In the genomic region with DNA sequence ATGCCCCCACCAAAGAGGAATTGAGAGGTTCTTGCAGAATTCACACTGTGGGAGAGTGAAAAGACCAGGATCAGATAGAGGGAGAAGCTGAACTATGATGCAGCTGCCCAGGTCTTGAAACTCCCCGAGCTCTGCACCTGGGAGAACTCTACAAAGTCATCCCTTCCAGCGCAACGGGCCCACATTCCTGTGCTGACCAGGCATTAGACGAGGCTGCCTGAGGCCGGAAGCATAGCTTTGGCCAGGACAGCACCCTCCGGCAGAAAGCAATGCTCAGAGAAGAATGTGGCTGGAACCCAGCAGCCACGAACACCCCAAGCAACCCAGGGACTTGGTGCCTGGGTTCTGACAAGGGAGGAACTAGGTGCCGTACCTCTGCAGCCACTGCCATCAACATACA, we compare ENCODE assay signal across 24 cellular contexts.
"Had no signal": no experiment of that assay in that cellular context is flagged by ENCODE, and none has a peak within 500 bp of the region (broad histone marks: within the 10 kb centered on the region; RNA-seq: fewer than 3 reads in every experiment).

No MANE protein-coding gene starts in this region.

- H3K9me3 Mint-ChIP-seq: natural killer cell, nephron progenitor cell, neural progenitor cell had no signal

- H3K36me3 ChIP-seq: left ventricle myocardium inferior, neural progenitor cell, neutrophil, right lobe of liver, tibial nerve, upper lobe of left lung, vagina had no signal

- H3K9ac ChIP-seq: neural progenitor cell, parathyroid adenoma had no signal

- H3K4me1 Mint-ChIP-seq: immature natural killer cell; memory B cell; natural killer cell; nephron progenitor cell; neural progenitor cell; stimulated activated memory B cell treated with anti-CD40 and anti-IgM and Interleukin-4, amounts not matched to agents 10 μg/mL and 1 μg/mL and 100 μg/mL, for 72 hours; stimulated activated naive CD8-positive, alpha-beta T cell treated with anti-CD3 and anti-CD28 coated beads, Interleukin-15, amount 100 ng/mL, for 72 hours had no signal

- ATAC-seq: natural killer cell; psoas muscle; right lobe of liver; stimulated activated memory B cell treated with anti-CD40 and anti-IgM and Interleukin-4, amounts not matched to agents 10 μg/mL and 1 μg/mL and 100 μg/mL, for 72 hours; stimulated activated naive CD8-positive, alpha-beta T cell treated with anti-CD3 and anti-CD28 coated beads, Interleukin-15, amount 100 ng/mL, for 72 hours had no signal

- H3K79me2 ChIP-seq: parathyroid adenoma had no signal

- H3K4me1 ChIP-seq: left ventricle myocardium inferior, neural progenitor cell, parathyroid adenoma, psoas muscle, right lobe of liver, tibial nerve, upper lobe of left lung, vagina had no signal

- H3K27me3 Mint-ChIP-seq: stimulated activated memory B cell treated with anti-CD40 and anti-IgM and Interleukin-4, amounts not matched to agents 10 μg/mL and 1 μg/mL and 100 μg/mL, for 72 hours; stimulated activated naive CD8-positive, alpha-beta T cell treated with anti-CD3 and anti-CD28 coated beads, Interleukin-15, amount 100 ng/mL, for 72 hours had no signal

- H3K4me3 Mint-ChIP-seq: immature natural killer cell; memory B cell; natural killer cell; nephron progenitor cell; neural progenitor cell; stimulated activated memory B cell treated with anti-CD40 and anti-IgM and Interleukin-4, amounts not matched to agents 10 μg/mL and 1 μg/mL and 100 μg/mL, for 72 hours; stimulated activated naive CD8-positive, alpha-beta T cell treated with anti-CD3 and anti-CD28 coated beads, Interleukin-15, amount 100 ng/mL, for 72 hours had no signal

- H3K36me3 Mint-ChIP-seq: immature natural killer cell; memory B cell; natural killer cell; neural progenitor cell; stimulated activated memory B cell treated with anti-CD40 and anti-IgM and Interleukin-4, amounts not matched to agents 10 μg/mL and 1 μg/mL and 100 μg/mL, for 72 hours had no signal

- H3K4me3 ChIP-seq: left ventricle myocardium inferior, neural progenitor cell, psoas muscle, right lobe of liver, smooth muscle cell, tibial nerve, upper lobe of left lung, vagina had no signal

- H3K27me3 ChIP-seq: neutrophil, right lobe of liver, tibial nerve, upper lobe of left lung, vagina had no signal

- H3K27ac Mint-ChIP-seq: immature natural killer cell; memory B cell; natural killer cell; nephron progenitor cell; neural progenitor cell; stimulated activated memory B cell treated with anti-CD40 and anti-IgM and Interleukin-4, amounts not matched to agents 10 μg/mL and 1 μg/mL and 100 μg/mL, for 72 hours; stimulated activated naive CD8-positive, alpha-beta T cell treated with anti-CD3 and anti-CD28 coated beads, Interleukin-15, amount 100 ng/mL, for 72 hours had no signal

- DNase-seq: hippocampal formation; immature natural killer cell; left ventricle myocardium inferior; natural killer cell; nephron progenitor cell; occipital lobe; psoas muscle; right lobe of liver; stimulated activated CD4-positive, alpha-beta T cell treated with anti-CD3 and anti-CD28 coated beads, Interleukin-1b, Interleukin-23, amount 100 ng/mL, for 48 hours; stimulated activated CD4-positive, alpha-beta T cell treated with anti-CD3 and anti-CD28 coated beads, Interleukin-2, amount 100 ng/mL, for 48 hours; stimulated activated CD4-positive, alpha-beta T cell treated with anti-CD3 and anti-CD28 coated beads, Interleukin-4, amount 100 ng/mL, for 4 hours; stimulated activated CD8-positive, alpha-beta memory T cell treated with anti-CD3 and anti-CD28 coated beads, Interleukin-4, amount 100 ng/mL, for 48 hours; stimulated activated naive CD4-positive, alpha-beta T cell treated with Interleukin-2 at 50 U/mL for 16 hours; stimulated activated naive CD8-positive, alpha-beta T cell treated with anti-CD3 and anti-CD28 coated beads, Interleukin-15, amount 100 ng/mL, for 72 hours; substantia nigra; upper lobe of left lung had no signal

- H3K4me2 ChIP-seq: neural progenitor cell, smooth muscle cell had no signal

- H3K27ac ChIP-seq: left ventricle myocardium inferior, neural progenitor cell, neutrophil, parathyroid adenoma, psoas muscle, right lobe of liver, tibial nerve, upper lobe of left lung, vagina had no signal

- H2AFZ ChIP-seq: neural progenitor cell, parathyroid adenoma had no signal

- H3K9me3 ChIP-seq: left ventricle myocardium inferior, neutrophil, psoas muscle, right lobe of liver, upper lobe of left lung, vagina had no signal
